In the genomic region with DNA sequence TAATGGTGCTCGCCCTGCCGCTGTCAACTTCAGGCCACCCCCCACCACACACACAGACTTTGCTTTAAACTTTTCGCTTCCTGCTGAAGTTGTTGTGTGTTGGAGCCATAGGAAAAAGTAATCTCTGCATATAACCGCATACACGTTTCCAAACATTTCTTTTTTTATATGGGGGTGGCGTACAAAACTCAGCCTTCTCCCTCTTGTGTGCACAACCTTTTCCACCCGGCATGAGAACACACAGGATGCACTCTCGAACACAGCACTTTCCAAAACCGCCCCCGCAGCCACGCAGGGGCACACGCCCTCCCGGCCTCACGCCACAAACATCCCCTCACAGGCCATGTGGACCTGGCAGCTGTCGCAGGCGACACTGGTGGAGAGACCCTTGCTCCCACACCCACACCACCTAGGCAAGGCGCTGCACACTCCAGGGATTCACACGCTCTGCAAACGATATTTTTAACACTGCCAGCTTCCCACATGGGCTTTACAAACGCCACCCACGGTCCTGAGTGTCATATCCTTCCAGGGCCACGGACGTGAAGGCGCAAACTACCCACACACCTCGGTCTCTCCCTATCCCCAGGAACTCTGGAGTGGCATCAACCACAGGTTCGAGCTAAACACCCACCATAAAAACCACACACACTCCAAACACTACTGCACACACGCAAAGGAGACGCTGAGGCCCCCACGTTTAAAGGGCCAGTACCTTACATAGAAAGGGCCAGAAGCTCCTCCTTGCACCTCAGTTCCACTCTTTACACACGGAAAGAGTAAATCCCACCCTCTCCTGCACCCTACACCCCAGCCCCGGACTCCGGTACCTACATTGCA, we compare ENCODE assay signal across 10 cellular contexts. TPM values are rescaled to one million over a fixed set of nuclear protein-coding genes. Genes with fewer than 3 reads are reported as not detected.
DNase-seq lines count a peak whose midpoint lies in the region; ATAC-seq, FAIRE-seq and TF ChIP-seq lines count a peak whose summit lies in the region.
"Had no signal": no experiment of that assay in that cellular context is flagged by ENCODE, and none has a peak within 500 bp of the region (broad histone marks: within the 10 kb centered on the region; RNA-seq: fewer than 3 reads in every experiment).

No MANE protein-coding gene starts in this region.

- DNase-seq in SK-MEL-5 (ENCODE audit: low read depth, low spot score) (peak; percentile 47), GM12878 (ENCODE audit: low read depth, low spot score) (no peak), midbrain (lab: John Stamatoyannopoulos, UW) (no peak)
- DNase-seq in stimulated activated CD4-positive, alpha-beta T cell treated with anti-CD3 and anti-CD28 coated beads, TNF-alpha, amount 100 ng/mL, for 1 hour (ENCODE audit: low read depth in 3 of 3, low spot score in 1 of 3): peak in 2 of 3 donors; percentile 44 to 57

- H2AFZ ChIP-seq in GM12878 (ENCODE audit: control insufficient read depth, low read depth, low read length): peak overlapping the region; percentile 67

- intact Hi-C loops in GM12878 (cut with micrococcal nuclease; ENCODE audit: unreplicated experiment): no loop called here

- TF ChIP-seq EP300 in GM12878 (IDR thresholded peaks at IDR 0.05; ENCODE audit: borderline replicate concordance in 1 of 2, control insufficient read depth in 1 of 2, low read depth in 2 of 2, low read length in 2 of 2): no peak

- H3K4me2 ChIP-seq in GM12878 (ENCODE audit: control insufficient read depth, insufficient read depth): peak overlapping the region; percentile 86

- peak overlapping the region; percentile 98; the same call in 1 of the 2 replicates for H3K27ac ChIP-seq in 22Rv1
- H3K27ac ChIP-seq in GM12878 (ENCODE audit: control insufficient read depth, insufficient read depth): peak overlapping the region; percentile 49
- peak overlapping the region; percentile 57 for H3K27ac ChIP-seq in layer of hippocampus (ENCODE audit: low read depth, low read length)

- H3K9me3 ChIP-seq in GM12878 (replicated peaks; ENCODE audit: control insufficient read depth, insufficient read depth, low read length): no peaks in the 10 kb centered on the region

- H3K27me3 ChIP-seq in GM12878 (replicated peaks in 1 of 2; ENCODE audit: control insufficient read depth in 2 of 2, insufficient read depth in 2 of 2, low read length in 1 of 2) (no peaks in the 10 kb centered on the region), layer of hippocampus (ENCODE audit: control insufficient read depth, insufficient read depth, low read length) (no peaks in the 10 kb centered on the region)

- FAIRE-seq in GM12878 (lab: Jason Lieb, UNC): peak; percentile 27
- FAIRE-seq: G401.6 had no signal

- no peak for TF ChIP-seq RAD21 in GM12878 (IDR thresholded peaks at IDR 0.05; ENCODE audit: insufficient read depth, low read depth, low read length)

- ATAC-seq in GM21576 (IDR thresholded peaks at IDR 0.05; ENCODE audit: unreplicated experiment) (peak; percentile 1), GM12878 (peak; percentile 31), GM18861 (IDR thresholded peaks at IDR 0.05; ENCODE audit: unreplicated experiment) (no peak)

- POLR2A ChIA-PET in GM12878 (lab: Charles Lee): interaction anchor here (0.9 to 4.4 kb wide), 10 partner anchors 11 to 213 kb away, joined by 3 to 28 read pairs (median 4); partner anchors contain the start of genes EIF4B, ESPL1, ITGB7 and PFDN5

- RAD21 ChIA-PET in GM12878 (lab: Charles Lee; ENCODE audit: unreplicated experiment): interaction anchor here (0.6 to 11.1 kb wide), 14 partner anchors 10 to 199 kb away, joined by 3 to 146 read pairs (median 4); partner anchors contain the start of genes AAAS, CSAD, ESPL1 and ITGB7

- in situ Hi-C loops in SK-MEL-5 (cut with HindIII; ENCODE audit: low pct_unique_long_range_greater_than_20kb, low sequenced_read_pairs): no loop called here
- in situ Hi-C loops in GM12878 (cut with MboI): no loop called here

- SMC1A ChIA-PET in GM12878 (lab: Charles Lee; ENCODE audit: uncharacterized antibody, unreplicated experiment): interaction anchor here (0.7 to 16.4 kb wide), 20 partner anchors 11 to 122 kb away, joined by 3 to 155 read pairs (median 4); partner anchors contain the start of genes ESPL1, ITGB7 and PFDN5

- H3K36me3 ChIP-seq in GM12878 (ENCODE audit: control insufficient read depth in 2 of 2, insufficient read depth in 2 of 2, low read length in 1 of 2): peaks cover 0 to 2% of the 10 kb centered on the region in 2 experiments; a peak in 1 of 4 replicates

- H4K20me1 ChIP-seq in GM12878 (ENCODE audit: control insufficient read depth, insufficient read depth): no peaks in the 10 kb centered on the region

- 12% methylated on average over 32 of the region's 32 CpGs for WGBS in GM12878 (ENCODE audit: insufficient coverage, insufficient replicate concordance, low lambda C conversion rate, missing lambda C conversion rate)

- peaks cover 4% of the 10 kb centered on the region; the same call in 1 of the 2 replicates for H3K79me2 ChIP-seq in GM12878 (ENCODE audit: control insufficient read depth, insufficient read depth, low read length)

- TSS peak; percentile 71 for BruUV-seq in GM12878 (replicated peaks; lab: Mats Ljungman, UMichigan)

- CTCF ChIA-PET in GM12878 (lab: Yijun Ruan, JAX): interaction anchor here (0.6 to 15.7 kb wide), 15 partner anchors 10 to 289 kb away, joined by 3 to 315 read pairs (median 7); partner anchors contain the start of genes AAAS, CSAD, ESPL1 and PFDN5

- H3K9ac ChIP-seq in GM12878 (ENCODE audit: control insufficient read depth, insufficient read depth, low read length): peak overlapping the region; percentile 52

- TF ChIP-seq POLR2A in GM12878 (IDR thresholded peaks at IDR 0.05; ENCODE audit: low read depth, low read length): peak; percentile 36; the same call in 1 of the 2 replicates

- peaks cover 22% of the 10 kb centered on the region for H3K4me1 ChIP-seq in GM12878 (ENCODE audit: control insufficient read depth, insufficient read depth, low read length)

- H3K4me3 ChIP-seq in GM12878: peak overlapping the region; percentile 86

- TF ChIP-seq CTCF in 22Rv1 (IDR thresholded peaks at IDR 0.05): no peak
- no peak for TF ChIP-seq CTCF in GM12878 (IDR thresholded peaks at IDR 0.05 in 2 of 3, conservative IDR thresholded peaks at IDR 0.05 in 1 of 3; ENCODE audit: control insufficient read depth in 2 of 3, extremely low read depth in 1 of 3, insufficient read depth in 1 of 3, low read depth in 3 of 3, low read length in 3 of 3)

RNA-seq across cellular contexts. Expression of gene ITGB7, which starts 12.3 kb away (rescaled TPM):
- 18.8 and 29.2 TPM in 2 replicates for total RNA-seq in SK-MEL-5 (2014; rRNA removed; shearing (Covaris generic))
- polyA plus RNA-seq in SK-MEL-5 (2015; cell fraction: cytosol; rRNA removed): 16.3 and 18.5 TPM in 2 replicates
- 87.1 and 96.7 TPM in 2 replicates for polyA plus RNA-seq in SK-MEL-5 (2015; cell fraction: nucleus; rRNA removed)
- total RNA-seq in GM12878 (2013; cell fraction: nucleolus; rRNA removed): 215 and 221 TPM in 2 replicates
- total RNA-seq in GM12878 (2014; rRNA removed) (366 and 425 TPM in 2 replicates), GM12878 (2014; rRNA removed; fragmentation: Illumina TruSeq; extraction: Trizol) (158 and 166 TPM in 2 replicates), GM12878 (2021) (459 and 487 TPM in 2 replicates)
- polyA plus RNA-seq in GM12878 (2011; ENCODE audit: low read depth): 81.6 TPM
- polyA plus RNA-seq in GM12878 (2011; rRNA removed) (130 and 234 TPM in 2 replicates), GM12878 (2014; fragmentation: Illumina TruSeq; extraction: Trizol) (95.4 and 174 TPM in 2 replicates), GM12878 (2014; fragmentation: Nextera tagmentation; extraction: Ambion mirVana) (10 to 100 TPM; 54.5 to 99.5 TPM), GM12878 (2014; rRNA removed) (282 and 333 TPM in 2 replicates), GM12878 (2016; fragmentation: Nextera tagmentation; extraction: Ambion mirVana) (100 to 1,000 TPM; 269 to 332 TPM)
- 334 and 445 TPM in 2 replicates for polyA plus RNA-seq in GM12878 (2011; cell fraction: cytosol; rRNA removed)
- polyA plus RNA-seq in GM12878 (2011; cell fraction: nucleus; rRNA removed): 940 and 958 TPM in 2 replicates
- polyA plus RNA-seq in GM12878 (2012): 135 and 178 TPM in 2 replicates
- 281 and 434 TPM in 2 replicates for polyA minus RNA-seq in GM12878 (2011; rRNA and poly(A)+ RNA removed)
- polyA minus RNA-seq in GM12878 (2011; cell fraction: cytosol; rRNA and poly(A)+ RNA removed): 164 and 179 TPM in 2 replicates
- 164 and 235 TPM in 2 replicates for polyA minus RNA-seq in GM12878 (2011; cell fraction: nucleus; rRNA and poly(A)+ RNA removed)
- total RNA-seq: glomerular endothelial cell had no signal

RNA-seq across cellular contexts. Expression of gene RARG, which starts 12.7 kb away (rescaled TPM):
- total RNA-seq in SK-MEL-5 (2014; rRNA removed; shearing (Covaris generic)): 5.6 and 7.0 TPM in 2 replicates
- 22.1 and 28.0 TPM in 2 replicates for polyA plus RNA-seq in SK-MEL-5 (2015; cell fraction: cytosol; rRNA removed)
- 14.9 and 19.2 TPM in 2 replicates for polyA plus RNA-seq in SK-MEL-5 (2015; cell fraction: nucleus; rRNA removed)
- total RNA-seq in GM12878 (2013; cell fraction: nucleolus; rRNA removed): 12.2 and 13.4 TPM in 2 replicates
- total RNA-seq in GM12878 (2014; rRNA removed) (3.4 and 4.0 TPM in 2 replicates), GM12878 (2014; rRNA removed; fragmentation: Illumina TruSeq; extraction: Trizol) (3.0 and 3.9 TPM in 2 replicates), GM12878 (2021) (7.3 and 8.7 TPM in 2 replicates)
- 0.72 TPM for polyA plus RNA-seq in GM12878 (2011; ENCODE audit: low read depth)
- polyA plus RNA-seq in GM12878 (2011; rRNA removed) (4.5 and 8.1 TPM in 2 replicates), GM12878 (2014; fragmentation: Illumina TruSeq; extraction: Trizol) (2.6 and 4.2 TPM in 2 replicates), GM12878 (2014; fragmentation: Nextera tagmentation; extraction: Ambion mirVana) (under 1 TPM; 0.27 to 0.60 TPM), GM12878 (2014; rRNA removed) (7.2 and 8.0 TPM in 2 replicates), GM12878 (2016; fragmentation: Nextera tagmentation; extraction: Ambion mirVana) (1 to 10 TPM; 3.8 to 6.0 TPM)
- 9.2 and 13.2 TPM in 2 replicates for polyA plus RNA-seq in GM12878 (2011; cell fraction: cytosol; rRNA removed)
- 34.2 and 38.3 TPM in 2 replicates for polyA plus RNA-seq in GM12878 (2011; cell fraction: nucleus; rRNA removed)
- 2.5 and 2.9 TPM in 2 replicates for polyA plus RNA-seq in GM12878 (2012)
- polyA minus RNA-seq in GM12878 (2011; rRNA and poly(A)+ RNA removed): 12.3 and 13.9 TPM in 2 replicates
- polyA minus RNA-seq in GM12878 (2011; cell fraction: cytosol; rRNA and poly(A)+ RNA removed): 7.5 and 8.3 TPM in 2 replicates
- polyA minus RNA-seq in GM12878 (2011; cell fraction: nucleus; rRNA and poly(A)+ RNA removed): 9.1 and 18.5 TPM in 2 replicates

RNA-seq across cellular contexts. Expression of gene CSAD, which starts 38.6 kb away (rescaled TPM):
- total RNA-seq in SK-MEL-5 (2014; rRNA removed; shearing (Covaris generic)): 1.7 and 6.1 TPM in 2 replicates
- 1.8 and 3.2 TPM in 2 replicates for polyA plus RNA-seq in SK-MEL-5 (2015; cell fraction: cytosol; rRNA removed)
- 135 and 157 TPM in 2 replicates for polyA plus RNA-seq in SK-MEL-5 (2015; cell fraction: nucleus; rRNA removed)
- total RNA-seq in GM12878 (2013; cell fraction: nucleolus; rRNA removed): 35.3 and 40.5 TPM in 2 replicates
- 7.0 and 12.5 TPM in 2 replicates for total RNA-seq in GM12878 (2014; rRNA removed)
- total RNA-seq in GM12878 (2014; rRNA removed; fragmentation: Illumina TruSeq; extraction: Trizol): 5.4 and 6.7 TPM in 2 replicates
- 6.1 and 9.3 TPM in 2 replicates for total RNA-seq in GM12878 (2021)
- 9.2 TPM for polyA plus RNA-seq in GM12878 (2011; ENCODE audit: low read depth)
- 14.4 and 19.1 TPM in 2 replicates for polyA plus RNA-seq in GM12878 (2011; rRNA removed)
- 14.6 and 22.7 TPM in 2 replicates for polyA plus RNA-seq in GM12878 (2011; cell fraction: cytosol; rRNA removed)
- polyA plus RNA-seq in GM12878 (2011; cell fraction: nucleus; rRNA removed): 73.6 and 82.3 TPM in 2 replicates
- 13.3 and 15.1 TPM in 2 replicates for polyA plus RNA-seq in GM12878 (2012)
- polyA plus RNA-seq in GM12878 (2014; fragmentation: Illumina TruSeq; extraction: Trizol): 12.3 and 12.7 TPM in 2 replicates
- 1 to 10 TPM; 1.2 to 2.0 TPM for polyA plus RNA-seq in GM12878 (2014; fragmentation: Nextera tagmentation; extraction: Ambion mirVana)
- polyA plus RNA-seq in GM12878 (2014; rRNA removed): 20.0 and 20.4 TPM in 2 replicates
- polyA plus RNA-seq in GM12878 (2016; fragmentation: Nextera tagmentation; extraction: Ambion mirVana): 1 to 10 TPM; 1.1 to 2.4 TPM
- polyA minus RNA-seq in GM12878 (2011; rRNA and poly(A)+ RNA removed): 13.1 and 15.2 TPM in 2 replicates
- polyA minus RNA-seq in GM12878 (2011; cell fraction: cytosol; rRNA and poly(A)+ RNA removed): 4.9 and 6.8 TPM in 2 replicates
- 11.6 and 18.4 TPM in 2 replicates for polyA minus RNA-seq in GM12878 (2011; cell fraction: nucleus; rRNA and poly(A)+ RNA removed)

RNA-seq across cellular contexts. Expression of gene ZNF740, which starts 38.8 kb away (rescaled TPM):
- 11.7 and 16.6 TPM in 2 replicates for total RNA-seq in SK-MEL-5 (2014; rRNA removed; shearing (Covaris generic))
- 12.4 and 15.3 TPM in 2 replicates for polyA plus RNA-seq in SK-MEL-5 (2015; cell fraction: cytosol; rRNA removed)
- polyA plus RNA-seq in SK-MEL-5 (2015; cell fraction: nucleus; rRNA removed): 87.2 and 91.0 TPM in 2 replicates
- total RNA-seq in GM12878 (2013; cell fraction: nucleolus; rRNA removed): 112 and 115 TPM in 2 replicates
- total RNA-seq in GM12878 (2014; rRNA removed): 11.6 and 12.6 TPM in 2 replicates
- 9.9 and 11.8 TPM in 2 replicates for total RNA-seq in GM12878 (2014; rRNA removed; fragmentation: Illumina TruSeq; extraction: Trizol)
- total RNA-seq in GM12878 (2021): 29.0 and 33.6 TPM in 2 replicates
- 10.5 TPM for polyA plus RNA-seq in GM12878 (2011; ENCODE audit: low read depth)
- polyA plus RNA-seq in GM12878 (2011; rRNA removed): 29.5 and 30.9 TPM in 2 replicates
- 17.7 and 18.8 TPM in 2 replicates for polyA plus RNA-seq in GM12878 (2011; cell fraction: cytosol; rRNA removed)
- 63.5 and 111 TPM in 2 replicates for polyA plus RNA-seq in GM12878 (2011; cell fraction: nucleus; rRNA removed)
- 14.3 and 14.7 TPM in 2 replicates for polyA plus RNA-seq in GM12878 (2012)
- polyA plus RNA-seq in GM12878 (2014; fragmentation: Illumina TruSeq; extraction: Trizol): 14.2 and 21.6 TPM in 2 replicates
- 1 to 10 TPM; 1.4 to 1.8 TPM for polyA plus RNA-seq in GM12878 (2014; fragmentation: Nextera tagmentation; extraction: Ambion mirVana)
- 12.9 and 19.1 TPM in 2 replicates for polyA plus RNA-seq in GM12878 (2014; rRNA removed)
- polyA plus RNA-seq in GM12878 (2016; fragmentation: Nextera tagmentation; extraction: Ambion mirVana): 1 to 10 TPM; 4.1 to 5.6 TPM
- 29.5 and 32.2 TPM in 2 replicates for polyA minus RNA-seq in GM12878 (2011; rRNA and poly(A)+ RNA removed)
- 7.1 and 7.5 TPM in 2 replicates for polyA minus RNA-seq in GM12878 (2011; cell fraction: cytosol; rRNA and poly(A)+ RNA removed)
- polyA minus RNA-seq in GM12878 (2011; cell fraction: nucleus; rRNA and poly(A)+ RNA removed): 57.9 and 58.6 TPM in 2 replicates

RNA-seq across cellular contexts. Expression of gene ESPL1, which starts 48.8 kb away (rescaled TPM):
- total RNA-seq in SK-MEL-5 (2014; rRNA removed; shearing (Covaris generic)): 8.3 and 9.2 TPM in 2 replicates
- 19.1 and 25.2 TPM in 2 replicates for polyA plus RNA-seq in SK-MEL-5 (2015; cell fraction: cytosol; rRNA removed)
- 77.0 and 80.6 TPM in 2 replicates for polyA plus RNA-seq in SK-MEL-5 (2015; cell fraction: nucleus; rRNA removed)
- 49.7 and 52.5 TPM in 2 replicates for total RNA-seq in GM12878 (2013; cell fraction: nucleolus; rRNA removed)
- total RNA-seq in GM12878 (2014; rRNA removed) (28.4 and 28.5 TPM in 2 replicates), GM12878 (2014; rRNA removed; fragmentation: Illumina TruSeq; extraction: Trizol) (17.9 and 20.1 TPM in 2 replicates), GM12878 (2021) (54.4 and 61.9 TPM in 2 replicates)
- 7.2 TPM for polyA plus RNA-seq in GM12878 (2011; ENCODE audit: low read depth)
- polyA plus RNA-seq in GM12878 (2011; rRNA removed) (14.4 and 19.3 TPM in 2 replicates), GM12878 (2014; fragmentation: Illumina TruSeq; extraction: Trizol) (19.0 and 28.6 TPM in 2 replicates), GM12878 (2014; fragmentation: Nextera tagmentation; extraction: Ambion mirVana) (1 to 10 TPM; 2.1 to 2.2 TPM), GM12878 (2014; rRNA removed) (30.8 and 31.4 TPM in 2 replicates), GM12878 (2016; fragmentation: Nextera tagmentation; extraction: Ambion mirVana) (10 to 100 TPM; 21.1 to 21.2 TPM)
- 23.7 and 26.8 TPM in 2 replicates for polyA plus RNA-seq in GM12878 (2011; cell fraction: cytosol; rRNA removed)
- 110 and 113 TPM in 2 replicates for polyA plus RNA-seq in GM12878 (2011; cell fraction: nucleus; rRNA removed)
- polyA plus RNA-seq in GM12878 (2012): 13.9 and 14.4 TPM in 2 replicates
- 36.4 and 41.1 TPM in 2 replicates for polyA minus RNA-seq in GM12878 (2011; rRNA and poly(A)+ RNA removed)
- polyA minus RNA-seq in GM12878 (2011; cell fraction: cytosol; rRNA and poly(A)+ RNA removed): 8.6 and 10.9 TPM in 2 replicates
- 33.7 and 47.5 TPM in 2 replicates for polyA minus RNA-seq in GM12878 (2011; cell fraction: nucleus; rRNA and poly(A)+ RNA removed)

Comparison
In these comparisons a context has a peak if more than half of its experiments do, and no peak if none do; other contexts are left out.
1. DNase-seq: peak in SK-MEL-5 (single experiment) and stimulated activated CD4-positive, alpha-beta T cell treated with anti-CD3 and anti-CD28 coated beads, TNF-alpha, amount 100 ng/mL, for 1 hour (2 of 3); none in GM12878 (single experiment) and midbrain (single experiment).
2. Peak in every context shown above with its lines, with median percentiles within 50 percentile points of each other: H3K27ac ChIP-seq.